In the genomic region with DNA sequence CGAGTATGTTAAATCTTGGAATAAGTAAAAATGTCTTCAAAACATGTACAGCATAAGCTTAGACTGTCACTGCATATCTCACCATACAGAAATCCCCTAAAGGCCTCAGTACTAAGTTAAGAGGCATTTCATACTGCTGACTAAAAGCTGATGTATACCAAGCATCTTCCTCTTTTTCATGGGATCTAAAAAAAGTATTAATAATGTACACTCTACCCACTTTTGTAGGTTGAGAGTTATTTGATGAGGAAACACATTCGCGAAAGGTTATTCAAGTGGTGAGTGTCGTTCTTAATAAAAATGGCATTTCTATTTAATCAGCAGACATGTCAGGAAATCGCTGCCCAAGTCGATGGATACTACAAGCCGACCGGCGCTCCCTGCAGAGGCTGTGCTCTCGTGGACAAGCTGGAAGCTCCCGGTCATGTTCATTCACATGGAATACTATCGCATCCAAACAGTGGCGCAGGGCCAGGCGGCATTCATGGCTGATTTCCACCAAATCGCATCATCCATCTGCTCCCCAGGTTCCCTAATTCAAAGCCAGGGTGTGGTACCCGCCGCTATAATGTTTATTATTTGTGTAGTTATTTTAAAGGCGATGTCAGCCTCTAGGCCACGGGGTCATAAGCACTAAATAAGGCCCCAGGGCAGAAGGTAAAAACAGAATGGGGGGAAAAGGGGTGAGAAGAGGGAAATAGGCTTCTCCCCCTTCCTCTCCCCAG, we compare ENCODE assay signal across 9 cellular contexts. TPM values are rescaled to one million over a fixed set of nuclear protein-coding genes. Genes with fewer than 3 reads are reported as not detected.
A peak's percentile ranks its signal among the peaks of the same experiment; 100 is the strongest.
DNase-seq lines count a peak whose midpoint lies in the region; ATAC-seq, FAIRE-seq and TF ChIP-seq lines count a peak whose summit lies in the region.
"Had no signal": no experiment of that assay in that cellular context is flagged by ENCODE, and none has a peak within 500 bp of the region (broad histone marks: within the 10 kb centered on the region; RNA-seq: fewer than 3 reads in every experiment).

No MANE protein-coding gene starts in this region.

- H3K27ac ChIP-seq in astrocyte (ENCODE audit: low read depth, low read length) (peak overlapping the region; percentile 78), ovary (no peak overlapping the region)

- H3K4me1 Mint-ChIP-seq in astrocyte (ENCODE audit: low read depth, unreplicated experiment): peaks cover 20% of the 10 kb centered on the region

- H2AFZ ChIP-seq in astrocyte (ENCODE audit: low read depth, low read length): peak overlapping the region; percentile 94

- H3K4me3 ChIP-seq in astrocyte (ENCODE audit: insufficient read depth, low read depth, low read length) (peak overlapping the region; percentile 82), ovary (peak overlapping the region; percentile 77)

- intact Hi-C loops in left cardiac atrium (cut with DNase I) (no loop called here), ovary (cut with DNase I) (no loop called here)

- peaks cover 9% of the 10 kb centered on the region for H4K20me1 ChIP-seq in astrocyte (ENCODE audit: insufficient read depth, low read length)

- FAIRE-seq in astrocyte (lab: Jason Lieb, UNC): no peak
- FAIRE-seq: TTC549 had no signal

- no peaks in the 10 kb centered on the region for H3K9me3 Mint-ChIP-seq in astrocyte (ENCODE audit: unreplicated experiment)

- H3K4me3 Mint-ChIP-seq in astrocyte (ENCODE audit: unreplicated experiment): peak overlapping the region; percentile 93

- H3K4me1 ChIP-seq in astrocyte (ENCODE audit: insufficient read depth, low read length) (peaks cover 3% of the 10 kb centered on the region), ovary (ENCODE audit: insufficient read depth) (peaks cover 1% of the 10 kb centered on the region)

- H3K27me3 ChIP-seq in astrocyte (ENCODE audit: insufficient read depth, low read length) (no peaks in the 10 kb centered on the region), ovary (no peaks in the 10 kb centered on the region)

- no peaks in the 10 kb centered on the region for H3K9me3 ChIP-seq in astrocyte (ENCODE audit: insufficient read depth, low read depth, low read length)
- no peaks in the 10 kb centered on the region for H3K9me3 ChIP-seq in ovary

- H3K36me3 Mint-ChIP-seq in astrocyte (ENCODE audit: low read depth, unreplicated experiment): peaks cover 2% of the 10 kb centered on the region

- H3K27ac Mint-ChIP-seq in astrocyte (ENCODE audit: unreplicated experiment): peak overlapping the region; percentile 31

- ATAC-seq in HG03558 (IDR thresholded peaks at IDR 0.05; ENCODE audit: extremely low read depth, unreplicated experiment) (peak; percentile 26), left cardiac atrium (peak; percentile 54 to 64)

- peaks cover 52% of the 10 kb centered on the region for H3K79me2 ChIP-seq in astrocyte (ENCODE audit: insufficient read depth, low read length)

- H3K27me3 Mint-ChIP-seq in astrocyte (ENCODE audit: low read depth, unreplicated experiment): no peaks in the 10 kb centered on the region

- TF ChIP-seq CTCF in astrocyte (IDR thresholded peaks at IDR 0.05; ENCODE audit: insufficient read depth, low read depth, low read length) (no peak), ovary (IDR thresholded peaks at IDR 0.05) (no peak)

- peak overlapping the region; percentile 85 for H3K4me2 ChIP-seq in astrocyte (ENCODE audit: low read length)

- peak; percentile 62 for DNase-seq in CD1c-positive myeloid dendritic cell (ENCODE audit: extremely low spot score)
- DNase-seq in GM19238 (ENCODE audit: insufficient read length, low spot score): peak; percentile 10
- DNase-seq in astrocyte (ENCODE audit: low read depth): peak; percentile 66
- peak; percentile 73 for DNase-seq in left cardiac atrium
- peak; percentile 54 to 84 (median 70) for DNase-seq in ovary
- DNase-seq in NCI-H1048 (lab: John Stamatoyannopoulos, UW): no peak

- TF ChIP-seq POLR2A in ovary (IDR thresholded peaks at IDR 0.05): no peak

- no peak for TF ChIP-seq EP300 in ovary (IDR thresholded peaks at IDR 0.05)

- no peaks in the 10 kb centered on the region for H3K36me3 ChIP-seq in astrocyte (ENCODE audit: insufficient read depth, low read length)
- H3K36me3 ChIP-seq in ovary: no peaks in the 10 kb centered on the region

- peak overlapping the region; percentile 91 for H3K9ac ChIP-seq in astrocyte (ENCODE audit: low read length)

- WGBS in ovary, 3 donors: 3 to 4% (median 4%) methylated on average over 19 of the region's 19 CpGs

TF ChIP-seq in PFSK-1, 5 proteins besides CTCF, POLR2A, EP300 and RAD21:
- TF ChIP-seq SIN3A (IDR thresholded peaks at IDR 0.05; ENCODE audit: borderline replicate concordance, insufficient read depth, low read length): peak; percentile 70; the same call in 1 of the 2 replicates
- TF ChIP-seq, protein P1, sequence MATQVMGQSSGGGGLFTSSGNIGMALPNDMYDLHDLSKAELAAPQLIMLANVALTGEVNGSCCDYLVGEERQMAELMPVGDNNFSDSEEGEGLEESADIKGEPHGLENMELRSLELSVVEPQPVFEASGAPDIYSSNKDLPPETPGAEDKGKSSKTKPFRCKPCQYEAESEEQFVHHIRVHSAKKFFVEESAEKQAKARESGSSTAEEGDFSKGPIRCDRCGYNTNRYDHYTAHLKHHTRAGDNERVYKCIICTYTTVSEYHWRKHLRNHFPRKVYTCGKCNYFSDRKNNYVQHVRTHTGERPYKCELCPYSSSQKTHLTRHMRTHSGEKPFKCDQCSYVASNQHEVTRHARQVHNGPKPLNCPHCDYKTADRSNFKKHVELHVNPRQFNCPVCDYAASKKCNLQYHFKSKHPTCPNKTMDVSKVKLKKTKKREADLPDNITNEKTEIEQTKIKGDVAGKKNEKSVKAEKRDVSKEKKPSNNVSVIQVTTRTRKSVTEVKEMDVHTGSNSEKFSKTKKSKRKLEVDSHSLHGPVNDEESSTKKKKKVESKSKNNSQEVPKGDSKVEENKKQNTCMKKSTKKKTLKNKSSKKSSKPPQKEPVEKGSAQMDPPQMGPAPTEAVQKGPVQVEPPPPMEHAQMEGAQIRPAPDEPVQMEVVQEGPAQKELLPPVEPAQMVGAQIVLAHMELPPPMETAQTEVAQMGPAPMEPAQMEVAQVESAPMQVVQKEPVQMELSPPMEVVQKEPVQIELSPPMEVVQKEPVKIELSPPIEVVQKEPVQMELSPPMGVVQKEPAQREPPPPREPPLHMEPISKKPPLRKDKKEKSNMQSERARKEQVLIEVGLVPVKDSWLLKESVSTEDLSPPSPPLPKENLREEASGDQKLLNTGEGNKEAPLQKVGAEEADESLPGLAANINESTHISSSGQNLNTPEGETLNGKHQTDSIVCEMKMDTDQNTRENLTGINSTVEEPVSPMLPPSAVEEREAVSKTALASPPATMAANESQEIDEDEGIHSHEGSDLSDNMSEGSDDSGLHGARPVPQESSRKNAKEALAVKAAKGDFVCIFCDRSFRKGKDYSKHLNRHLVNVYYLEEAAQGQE (IDR thresholded peaks at IDR 0.05; ENCODE audit: insufficient read depth in 1 of 2, low read depth in 2 of 2, low read length in 2 of 2): no peak
TF ChIP-seq in PFSK-1: peak in this region for 1.

RNA-seq across cellular contexts. Expression of gene SGTB, which starts 0.7 kb away (rescaled TPM):
- 13.7 TPM for polyA plus RNA-seq in PFSK-1 (2012; ENCODE audit: insufficient read length, low read depth)
- total RNA-seq in astrocyte (29.5 and 31.7 TPM in 2 replicates), left cardiac atrium (1 to 10 TPM; 7.4 to 8.3 TPM), ovary (1 to 10 TPM; 4.9 to 9.9 (median 7.1) TPM)
- polyA plus RNA-seq in ovary: 1 to 10 TPM; 2.6 to 8.4 TPM

RNA-seq across cellular contexts. Expression of gene NLN, which starts 0.8 kb away (rescaled TPM):
- 22.2 TPM for polyA plus RNA-seq in PFSK-1 (2012; ENCODE audit: insufficient read length, low read depth)
- total RNA-seq in astrocyte: 59.3 and 65.2 TPM in 2 replicates
- 10 to 100 TPM; 13.9 to 14.7 TPM for total RNA-seq in left cardiac atrium
- 10 to 100 TPM in 3 of 7 donors, 1 to 10 TPM in 4; 2.3 to 16.3 (median 8.2) TPM for total RNA-seq in ovary
- 10 to 100 TPM in 1 of 2 donors, 1 to 10 TPM in 1; 2.5 to 11.0 TPM for polyA plus RNA-seq in ovary
